1 cellular context compared by ENCODE assay signal in the genomic region with DNA sequence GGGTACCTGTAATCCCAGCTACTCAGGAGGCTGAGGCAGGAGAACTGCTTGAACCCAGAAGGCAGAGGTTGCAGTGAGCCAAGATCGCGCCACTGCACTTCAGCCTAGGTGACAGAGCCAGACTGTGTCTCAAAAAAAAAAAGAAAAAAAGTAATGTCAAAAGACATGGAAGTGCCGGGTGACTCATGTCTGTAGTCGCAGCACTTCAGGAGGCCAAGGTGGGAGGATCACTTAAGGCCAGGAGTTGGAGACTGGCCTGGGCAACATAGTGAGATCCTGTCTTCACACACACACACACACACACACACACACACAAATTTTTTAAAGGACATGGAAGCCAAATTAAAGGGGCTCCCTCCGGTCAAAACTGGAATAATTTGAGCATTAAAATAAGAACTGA.
TF ChIP-seq lines count a peak whose summit lies in the region.

No MANE protein-coding gene starts in this region.

TF ChIP-seq in K562, 482 proteins besides CTCF, POLR2A, EP300 and RAD21:
- TF ChIP-seq BCOR (IDR thresholded peaks at IDR 0.05): peak; percentile 51; the same call in 1 of the 2 replicates
- TF ChIP-seq ZNF121 (CRISPR knock-in tag; conservative IDR thresholded peaks at IDR 0.05): peak; percentile 60
